In genomic region chr22:20133930-20134549, GRCh38 we compare ENCODE assay signal across 10 cellular contexts. TPM values are rescaled to one million over a fixed set of nuclear protein-coding genes. Genes with fewer than 3 reads are reported as not detected.
DNase-seq lines count a peak whose midpoint lies in the region; ATAC-seq and TF ChIP-seq lines count a peak whose summit lies in the region.
"Had no signal": no experiment of that assay in that cellular context is flagged by ENCODE, and none has a peak within 500 bp of the region (broad histone marks: within the 10 kb centered on the region; RNA-seq: fewer than 3 reads in every experiment).

No MANE protein-coding gene starts in this region.

- TF ChIP-seq CTCF in Calu3 (IDR thresholded peaks at IDR 0.05; ENCODE audit: unreplicated experiment), result no peak
- TF ChIP-seq CTCF in natural killer cell (IDR thresholded peaks at IDR 0.05), result no peak

- peaks cover 27% of the 10 kb centered on the region for H3K36me3 Mint-ChIP-seq in Calu3 (ENCODE audit: insufficient read depth, unreplicated experiment)
- H3K36me3 Mint-ChIP-seq in activated naive CD8-positive, alpha-beta T cell treated with anti-CD3 and anti-CD28 coated beads, Interleukin-2, amount 10 ng/mL, durations not matched to agents 7 days and 5 days, result no peaks in the 10 kb centered on the region
- H3K36me3 Mint-ChIP-seq in natural killer cell, result no peaks in the 10 kb centered on the region

- H3K9ac ChIP-seq in BLaER1, result no peak overlapping the region

- peaks cover 78% of the 10 kb centered on the region for H4K20me1 ChIP-seq in BLaER1

- ATAC-seq in activated naive CD8-positive, alpha-beta T cell treated with anti-CD3 and anti-CD28 coated beads, Interleukin-2, amount 10 ng/mL, durations not matched to agents 7 days and 5 days (ENCODE audit: low read depth), result no peak
- ATAC-seq in natural killer cell (no peak), GM21360 (IDR thresholded peaks at IDR 0.05; ENCODE audit: unreplicated experiment) (no peak)

- peaks cover 3% of the 10 kb centered on the region for H3K36me3 ChIP-seq in BLaER1

- BruUV-seq in Calu3 (replicated peaks; lab: Mats Ljungman, UMichigan), result TSS peak; percentile 5

- no peaks in the 10 kb centered on the region for H3K9me3 Mint-ChIP-seq in Calu3 (ENCODE audit: low read depth, unreplicated experiment)
- H3K9me3 Mint-ChIP-seq in activated naive CD8-positive, alpha-beta T cell treated with anti-CD3 and anti-CD28 coated beads, Interleukin-2, amount 10 ng/mL, durations not matched to agents 7 days and 5 days, result no peaks in the 10 kb centered on the region
- H3K9me3 Mint-ChIP-seq in natural killer cell, result no peaks in the 10 kb centered on the region
- H3K9me3 Mint-ChIP-seq: CD14-positive monocyte had no signal

- H3K9me3 ChIP-seq in BLaER1, result no peaks in the 10 kb centered on the region

- intact Hi-C loops in Calu3 (cut with micrococcal nuclease; ENCODE audit: unreplicated experiment) (no loop called here), natural killer cell (cut with micrococcal nuclease) (no loop called here)

- H3K27ac Mint-ChIP-seq in Calu3 (ENCODE audit: unreplicated experiment), result no peak overlapping the region
- no peak overlapping the region for H3K27ac Mint-ChIP-seq in activated naive CD8-positive, alpha-beta T cell treated with anti-CD3 and anti-CD28 coated beads, Interleukin-2, amount 10 ng/mL, durations not matched to agents 7 days and 5 days
- no peak overlapping the region for H3K27ac Mint-ChIP-seq in natural killer cell

- H3K27me3 ChIP-seq in BLaER1, result no peaks in the 10 kb centered on the region

- H3K4me2 ChIP-seq in BLaER1, result peak overlapping the region; percentile 99

- peaks cover 82% of the 10 kb centered on the region for H3K4me1 ChIP-seq in BLaER1

- no peak overlapping the region for H3K4me3 Mint-ChIP-seq in Calu3 (ENCODE audit: low read depth, unreplicated experiment)
- peak overlapping the region; percentile 49 for H3K4me3 Mint-ChIP-seq in activated naive CD8-positive, alpha-beta T cell treated with anti-CD3 and anti-CD28 coated beads, Interleukin-2, amount 10 ng/mL, durations not matched to agents 7 days and 5 days
- peak overlapping the region; percentile 50 for H3K4me3 Mint-ChIP-seq in natural killer cell
- H3K4me3 Mint-ChIP-seq: CD14-positive monocyte had no signal

- CTCF ChIA-PET in Calu3 (lab: Charles Lee), result no interaction called here

- POLR2A ChIA-PET in activated naive CD8-positive, alpha-beta T cell treated with anti-CD3 and anti-CD28 coated beads, Interleukin-2, amount 10 ng/mL, durations not matched to agents 7 days and 5 days (lab: Charles Lee), result no interaction called here

- H3K4me1 Mint-ChIP-seq in Calu3 (ENCODE audit: low read depth, unreplicated experiment), result peaks cover 7% of the 10 kb centered on the region
- H3K4me1 Mint-ChIP-seq in activated naive CD8-positive, alpha-beta T cell treated with anti-CD3 and anti-CD28 coated beads, Interleukin-2, amount 10 ng/mL, durations not matched to agents 7 days and 5 days, result peaks cover 12% of the 10 kb centered on the region
- peaks cover 6 to 42% of the 10 kb centered on the region in 2 donors for H3K4me1 Mint-ChIP-seq in natural killer cell

- H3K27ac ChIP-seq in BLaER1, result no peak overlapping the region

- H3K27me3 Mint-ChIP-seq in Calu3 (ENCODE audit: unreplicated experiment) (no peaks in the 10 kb centered on the region), natural killer cell (ENCODE audit: low read depth in 2 of 2) (no peaks in the 10 kb centered on the region)
- no peaks in the 10 kb centered on the region for H3K27me3 Mint-ChIP-seq in activated naive CD8-positive, alpha-beta T cell treated with anti-CD3 and anti-CD28 coated beads, Interleukin-2, amount 10 ng/mL, durations not matched to agents 7 days and 5 days

- DNase-seq in Calu3, result no peak
- DNase-seq in activated naive CD8-positive, alpha-beta T cell treated with anti-CD3 and anti-CD28 coated beads, Interleukin-2, amount 10 ng/mL, durations not matched to agents 7 days and 5 days, result no peak
- no peak for DNase-seq in natural killer cell
- DNase-seq in NCI-H345 (lab: John Stamatoyannopoulos, UW), result no peak
- DNase-seq in stimulated activated CD4-positive, alpha-beta T cell treated with anti-CD3 and anti-CD28 coated beads, Interleukin-4, amount 100 ng/mL, for 1 hour, result no peak
- no peak for DNase-seq in SKM-1 treated with dmso at 0.1 percent for 144 hours (lab: John Stamatoyannopoulos, UW; ENCODE audit: unreplicated experiment)
- DNase-seq: SIG-M5 had no signal

- H3K4me3 ChIP-seq in BLaER1, result no peak overlapping the region

RNA-seq across cellular contexts. Expression of gene ZDHHC8, which starts 2.4 kb away (rescaled TPM):
- 78.4 and 87.2 TPM in 2 replicates for total RNA-seq in Calu3 (2022)
- total RNA-seq in activated naive CD8-positive, alpha-beta T cell treated with anti-CD3 and anti-CD28 coated beads, Interleukin-2, amount 10 ng/mL, durations not matched to agents 7 days and 5 days, result 10 to 100 TPM; 64.1 to 66.9 TPM
- 10 to 100 TPM; 64.0 to 75.6 (median 65.3) TPM for total RNA-seq in natural killer cell

RNA-seq across cellular contexts. Expression of gene CCDC188, which starts 16.8 kb away (rescaled TPM):
- total RNA-seq in Calu3 (2022) (not detected in 2 replicates), natural killer cell (under 1 TPM in 1 of 3 donors, not detected in 2; 0.64 TPM)
- total RNA-seq in activated naive CD8-positive, alpha-beta T cell treated with anti-CD3 and anti-CD28 coated beads, Interleukin-2, amount 10 ng/mL, durations not matched to agents 7 days and 5 days, result under 1 TPM in 1 of 2 experiments, not detected in 1; 0.51 TPM

RNA-seq across cellular contexts. Expression of gene TRMT2A, which starts 17.0 kb away (rescaled TPM):
- total RNA-seq in Calu3 (2022), result 63.0 and 71.9 TPM in 2 replicates
- 100 to 1,000 TPM; 107 to 118 TPM for total RNA-seq in activated naive CD8-positive, alpha-beta T cell treated with anti-CD3 and anti-CD28 coated beads, Interleukin-2, amount 10 ng/mL, durations not matched to agents 7 days and 5 days
- total RNA-seq in natural killer cell, result 100 to 1,000 TPM in 1 of 3 donors, 10 to 100 TPM in 2; 86.4 to 104 (median 86.5) TPM

RNA-seq across cellular contexts. Expression of gene RANBP1, which starts 18.1 kb away (rescaled TPM):
- 205 and 208 TPM in 2 replicates for total RNA-seq in Calu3 (2022)
- 100 to 1,000 TPM; 190 to 203 TPM for total RNA-seq in activated naive CD8-positive, alpha-beta T cell treated with anti-CD3 and anti-CD28 coated beads, Interleukin-2, amount 10 ng/mL, durations not matched to agents 7 days and 5 days
- 10 to 100 TPM; 54.0 to 61.0 (median 56.3) TPM for total RNA-seq in natural killer cell

RNA-seq across cellular contexts. Expression of gene DGCR8, which starts 54.0 kb away (rescaled TPM):
- 53.1 and 54.7 TPM in 2 replicates for total RNA-seq in Calu3 (2022)
- total RNA-seq in activated naive CD8-positive, alpha-beta T cell treated with anti-CD3 and anti-CD28 coated beads, Interleukin-2, amount 10 ng/mL, durations not matched to agents 7 days and 5 days, result 10 to 100 TPM; 54.3 to 54.5 TPM
- total RNA-seq in natural killer cell, result 10 to 100 TPM; 45.3 to 64.7 (median 64.0) TPM
